Comparison of ENCODE assay signal across 8 cellular contexts in genomic region chr10:62463364-62463763, GRCh38.
"Had no signal": no experiment of that assay in that cellular context is flagged by ENCODE, and none has a peak within 500 bp of the region (broad histone marks: within the 10 kb centered on the region; RNA-seq: fewer than 3 reads in every experiment).

No MANE protein-coding gene starts in this region.

- H3K9me3 Mint-ChIP-seq: HFFc6 had no signal

- ATAC-seq: HCT116, K562 had no signal

- DNase-seq: GM23248, GOT3, H7, HFFc6, IMR-90, KG1 had no signal

- H3K4me3 Mint-ChIP-seq: HFFc6 had no signal
